ENCODE assay signal across 8 cellular contexts in the genomic region with DNA sequence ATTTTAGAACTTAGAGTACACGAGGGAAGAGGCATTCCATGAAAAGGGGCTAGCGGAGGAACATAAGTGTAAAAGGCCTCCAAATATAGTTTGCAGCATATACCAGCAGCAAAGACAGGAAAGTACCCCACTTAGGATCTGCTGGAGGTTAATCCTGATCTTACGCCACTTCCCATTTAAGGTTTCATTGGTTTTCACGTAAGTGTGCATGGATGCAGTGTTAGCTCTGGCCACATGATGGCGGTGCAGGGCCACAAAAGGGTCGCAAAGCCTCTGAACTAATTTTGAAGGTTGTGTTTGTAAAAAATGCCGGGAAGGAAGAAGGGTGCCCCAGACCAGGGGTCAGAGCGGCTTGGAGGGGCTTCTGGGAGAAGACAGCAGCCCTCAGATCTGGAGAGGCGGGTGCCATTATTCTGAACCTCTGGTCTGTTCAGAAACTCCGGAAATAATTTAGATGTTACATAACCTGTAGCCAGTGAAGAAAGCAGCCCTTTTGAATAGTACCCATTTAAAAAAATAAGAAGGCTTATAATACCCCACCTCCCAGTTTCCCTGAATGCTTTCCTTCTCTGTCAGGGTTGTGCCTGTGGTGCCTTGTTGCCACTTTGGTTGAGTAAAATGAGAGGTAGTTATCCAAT. TPM values are rescaled to one million over a fixed set of nuclear protein-coding genes. Genes with fewer than 3 reads are reported as not detected.
DNase-seq lines count a peak whose midpoint lies in the region; ATAC-seq lines count a peak whose summit lies in the region.

No MANE protein-coding gene starts in this region.

- ATAC-seq in GM21515 (IDR thresholded peaks at IDR 0.05; ENCODE audit: unreplicated experiment) (peak; percentile 89), esophagus mucosa (peak; percentile 83)

- peak; percentile 13 for DNase-seq in DMS 273 treated with DMSO at 0.1 percent for 48 hours (lab: John Stamatoyannopoulos, UW)
- DNase-seq in HT1080 (ENCODE audit: low read depth) = peak; percentile 75
- DNase-seq in NOMO-1 treated with DMSO at 0.1 percent for 48 hours (lab: John Stamatoyannopoulos, UW; ENCODE audit: unreplicated experiment) = peak; percentile 83
- DNase-seq in activated CD8-positive, alpha-beta memory T cell treated with anti-CD3 and anti-CD28 coated beads, Interleukin-2, amount 50 U/mL, for 48 hours = peak; percentile 81
- peak; percentile 75 for DNase-seq in myocyte (ENCODE audit: low read depth)
- DNase-seq in stimulated activated naive CD4-positive, alpha-beta T cell (lab: John Stamatoyannopoulos, UW) = peak in 4 of 6 experiments; percentile 6 to 20 (median 14)

RNA-seq across cellular contexts. Expression of a gene that starts 59.5 kb away (rescaled TPM):
- total RNA-seq in HT1080 (2014; rRNA removed; shearing (Covaris generic)) = 15.5 and 16.4 TPM in 2 replicates
- polyA plus RNA-seq in HT1080 (2015; cell fraction: cytosol; rRNA removed) = 11.7 and 12.9 TPM in 2 replicates
- 13.9 and 15.7 TPM in 2 replicates for polyA plus RNA-seq in HT1080 (2015; cell fraction: nucleus; rRNA removed)
- total RNA-seq in esophagus mucosa (1.0 TPM), myocyte (7.9 and 11.9 TPM in 2 replicates)
- 6.0 TPM for polyA plus RNA-seq in myocyte (2012)

Comparison
In these comparisons a context has a peak if more than half of its experiments do, and no peak if none do; other contexts are left out.
1. Peak in every context shown above with its lines: DNase-seq and ATAC-seq.
2. DNase-seq: peak in every context shown above with its lines; median percentile 83 in NOMO-1 treated with DMSO at 0.1 percent for 48 hours; 81 in activated CD8-positive, alpha-beta memory T cell treated with anti-CD3 and anti-CD28 coated beads, Interleukin-2, amount 50 U/mL, for 48 hours; 75 in HT1080; 75 in myocyte; 14 in stimulated activated naive CD4-positive, alpha-beta T cell; 13 in DMS 273 treated with DMSO at 0.1 percent for 48 hours.